Comparison of ENCODE assay signal across 8 cellular contexts in genomic region chr2:54522624-54523281, GRCh38.
DNase-seq lines count a peak whose midpoint lies in the region; ATAC-seq, FAIRE-seq and TF ChIP-seq lines count a peak whose summit lies in the region.

No MANE protein-coding gene starts in this region.

- H3K4me1 Mint-ChIP-seq in CD4-positive, alpha-beta memory T cell = peaks cover 4 to 6% (median 6%) of the 10 kb centered on the region in 4 donors
- H3K4me1 Mint-ChIP-seq in osteocyte (ENCODE audit: unreplicated experiment) = peaks cover 73% of the 10 kb centered on the region

- H3K4me3 ChIP-seq in CD4-positive, alpha-beta memory T cell (ENCODE audit: low read length in 2 of 2) = no peak overlapping the region
- H3K4me3 ChIP-seq in esophagus squamous epithelium = no peak overlapping the region

- H3K27me3 Mint-ChIP-seq in CD4-positive, alpha-beta memory T cell = peaks cover 0 to 5% of the 10 kb centered on the region in 2 donors
- H3K27me3 Mint-ChIP-seq in osteocyte (ENCODE audit: unreplicated experiment) = no peaks in the 10 kb centered on the region

- CTCF ChIA-PET in CD4-positive, alpha-beta memory T cell (lab: Charles Lee; ENCODE audit: partially characterized antibody) = interaction anchor here (0.6 to 10.9 kb wide), 34 partner anchors 8 to 554 kb away, joined by 3 to 250 read pairs (median 5); no protein-coding TSS in a partner anchor

- no peaks in the 10 kb centered on the region for H3K4me1 ChIP-seq in CD4-positive, alpha-beta memory T cell (ENCODE audit: insufficient read depth, low read length)
- peaks cover 6 to 35% (median 14%) of the 10 kb centered on the region in 3 donors for H3K4me1 ChIP-seq in esophagus squamous epithelium

- DNase-seq in CD4-positive, alpha-beta memory T cell = peak; percentile 70 to 79 (median 73)
- DNase-seq in NCI-H82 treated with DMSO at 0.1 percent for 48 hours (lab: John Stamatoyannopoulos, UW; ENCODE audit: unreplicated experiment) = peak; percentile 33
- peak; percentile 20 to 27 for DNase-seq in activated CD8-positive, alpha-beta memory T cell treated with anti-CD3 and anti-CD28 coated beads for 4 hours (ENCODE audit: low read depth in 2 of 2)
- no peak for DNase-seq in esophagus squamous epithelium (lab: John Stamatoyannopoulos, UW)
- no peak for DNase-seq in osteocyte (ENCODE audit: extremely low spot score, unreplicated experiment)
- DNase-seq in urothelium cell line (ENCODE audit: low spot score) = peak; percentile 62

- no peaks in the 10 kb centered on the region for H3K9me3 Mint-ChIP-seq in CD4-positive, alpha-beta memory T cell
- H3K9me3 Mint-ChIP-seq in osteocyte (ENCODE audit: unreplicated experiment) = no peaks in the 10 kb centered on the region

- 27 to 31% methylated on average over 5 of the region's 5 CpGs for WGBS in esophagus squamous epithelium, 2 donors

- H3K27me3 ChIP-seq in CD4-positive, alpha-beta memory T cell (ENCODE audit: insufficient read depth, low read length) = no peaks in the 10 kb centered on the region
- H3K27me3 ChIP-seq in esophagus squamous epithelium = no peaks in the 10 kb centered on the region

- ATAC-seq in GM19438 (IDR thresholded peaks at IDR 0.05; ENCODE audit: low read depth, unreplicated experiment) = peak; percentile 82
- peak; percentile 76 for ATAC-seq in HG03571 (IDR thresholded peaks at IDR 0.05; ENCODE audit: unreplicated experiment)

- H3K27ac ChIP-seq in CD4-positive, alpha-beta memory T cell (ENCODE audit: low read depth, low read length) = no peak overlapping the region
- H3K27ac ChIP-seq in esophagus squamous epithelium = no peak overlapping the region

- H3K27ac Mint-ChIP-seq in CD4-positive, alpha-beta memory T cell = peak overlapping the region in 5 of 7 donors; percentile 42 to 92 (median 78)
- H3K27ac Mint-ChIP-seq in osteocyte (ENCODE audit: unreplicated experiment) = peak overlapping the region; percentile 86

- no peaks in the 10 kb centered on the region for H3K36me3 Mint-ChIP-seq in CD4-positive, alpha-beta memory T cell
- peaks cover 15% of the 10 kb centered on the region for H3K36me3 Mint-ChIP-seq in osteocyte (ENCODE audit: unreplicated experiment)

- no peaks in the 10 kb centered on the region for H3K9me3 ChIP-seq in CD4-positive, alpha-beta memory T cell (ENCODE audit: control insufficient read depth in 1 of 2, low read length in 2 of 2)
- no peaks in the 10 kb centered on the region for H3K9me3 ChIP-seq in esophagus squamous epithelium

- H3K36me3 ChIP-seq in CD4-positive, alpha-beta memory T cell (ENCODE audit: insufficient read depth, low read length) = no peaks in the 10 kb centered on the region
- peaks cover 0 to 9% (median 0%) of the 10 kb centered on the region in 3 donors for H3K36me3 ChIP-seq in esophagus squamous epithelium

- no peak for TF ChIP-seq POLR2A in esophagus squamous epithelium (IDR thresholded peaks at IDR 0.05)

- intact Hi-C loops in CD4-positive, alpha-beta memory T cell (cut with micrococcal nuclease) = loop anchor here (1.0 to 10.0 kb wide), 12 partner anchors 36 to 653 kb away; no protein-coding TSS in a partner anchor
- intact Hi-C loops in esophagus squamous epithelium (cut with DNase I) = loop anchor here (10.0 kb wide), 3 partner anchors 122 to 312 kb away; no protein-coding TSS in a partner anchor

- TF ChIP-seq CTCF in esophagus squamous epithelium (IDR thresholded peaks at IDR 0.05) (peak; percentile 59 to 85 (median 68)), osteocyte (IDR thresholded peaks at IDR 0.05) (peak; percentile 74)

- peak overlapping the region in 4 of 8 donors; percentile 15 to 78 (median 36) for H3K4me3 Mint-ChIP-seq in CD4-positive, alpha-beta memory T cell
- no peak overlapping the region for H3K4me3 Mint-ChIP-seq in osteocyte (ENCODE audit: unreplicated experiment)

- POLR2A ChIA-PET in CD4-positive, alpha-beta memory T cell (lab: Charles Lee; ENCODE audit: partially characterized antibody) = interaction anchor here (2.0 kb wide), 1 partner anchor 182 kb away, joined by 9 read pairs; no protein-coding TSS in a partner anchor

- FAIRE-seq in urothelium cell line (lab: Jason Lieb, UNC) = no peak

Comparison
In these comparisons a context has a peak if more than half of its experiments do, and no peak if none do; other contexts are left out.
1. DNase-seq: peak in CD4-positive, alpha-beta memory T cell (5 of 5), NCI-H82 treated with DMSO at 0.1 percent for 48 hours (single experiment), activated CD8-positive, alpha-beta memory T cell treated with anti-CD3 and anti-CD28 coated beads for 4 hours (2 of 2) and urothelium cell line (single experiment); none in esophagus squamous epithelium (single experiment) and osteocyte (single experiment).